ENCODE assay signal across 10 cellular contexts in genomic region chr1:167752219-167752985, GRCh38. TPM values are rescaled to one million over a fixed set of nuclear protein-coding genes. Genes with fewer than 3 reads are reported as not detected.
A peak's percentile ranks its signal among the peaks of the same experiment; 100 is the strongest.
DNase-seq lines count a peak whose midpoint lies in the region; ATAC-seq, FAIRE-seq and TF ChIP-seq lines count a peak whose summit lies in the region.
"Had no signal": no experiment of that assay in that cellular context is flagged by ENCODE, and none has a peak within 500 bp of the region (broad histone marks: within the 10 kb centered on the region; RNA-seq: fewer than 3 reads in every experiment).

No MANE protein-coding gene starts in this region.

- H3K9me2 ChIP-seq in PC-3 (replicated peaks; ENCODE audit: low read length): no peaks in the 10 kb centered on the region

- peaks cover 16% of the 10 kb centered on the region for H3K4me1 ChIP-seq in PC-3 (ENCODE audit: insufficient read depth, low read length)

- no peak overlapping the region for H2AFZ ChIP-seq in PC-3 (ENCODE audit: low read length)

- BruUV-seq in PC-3 (replicated peaks; lab: Mats Ljungman, UMichigan): no TSS peak

- peak overlapping the region in 1 of 2 donors; percentile 33 for H3K27ac Mint-ChIP-seq in natural killer cell
- H3K27ac Mint-ChIP-seq in natural killer cell treated with Interleukin-12 subunit alpha and Interleukin-12 subunit beta and Interleukin-15 and Interleukin-18, amount 100 ng/mL, for 72 hours: peak overlapping the region in 1 of 2 donors; percentile 3
- H3K27ac Mint-ChIP-seq: CD4-positive, alpha-beta T cell had no signal

- no peak for TF ChIP-seq POLR2A in H54 (IDR thresholded peaks at IDR 0.05; ENCODE audit: low read depth, low read length)

- FAIRE-seq in H54 (lab: Jason Lieb, UNC): no peak

- POLR2A ChIA-PET in PC-3 (lab: Charles Lee; ENCODE audit: unreplicated experiment): no interaction called here

- H3K4me2 ChIP-seq in PC-3 (ENCODE audit: low read length): peak overlapping the region; percentile 24

- H3F3A ChIP-seq in PC-3 (ENCODE audit: low read length, unreplicated experiment): no peaks in the 10 kb centered on the region

- H3K9ac ChIP-seq in PC-3 (ENCODE audit: low read length): no peak overlapping the region

- H3K4me1 Mint-ChIP-seq in natural killer cell: peaks cover 8 to 14% of the 10 kb centered on the region in 2 donors
- H3K4me1 Mint-ChIP-seq in natural killer cell treated with Interleukin-12 subunit alpha and Interleukin-12 subunit beta and Interleukin-15 and Interleukin-18, amount 100 ng/mL, for 72 hours (ENCODE audit: low read depth in 2 of 2): peaks cover 5 to 6% of the 10 kb centered on the region in 2 donors

- H3K27me3 ChIP-seq in PC-3 (ENCODE audit: low read length): no peaks in the 10 kb centered on the region

- no peaks in the 10 kb centered on the region for H4K20me1 ChIP-seq in PC-3 (ENCODE audit: low read length)

- peak overlapping the region; percentile 5 for H3K4me3 Mint-ChIP-seq in natural killer cell
- no peak overlapping the region for H3K4me3 Mint-ChIP-seq in natural killer cell treated with Interleukin-12 subunit alpha and Interleukin-12 subunit beta and Interleukin-15 and Interleukin-18, amount 100 ng/mL, for 72 hours
- H3K4me3 Mint-ChIP-seq: CD4-positive, alpha-beta T cell had no signal

- TF ChIP-seq CTCF in natural killer cell (IDR thresholded peaks at IDR 0.05) (no peak), PC-3 (conservative IDR thresholded peaks at IDR 0.05; ENCODE audit: low read depth, low read length) (no peak)

- H3K79me2 ChIP-seq in PC-3 (ENCODE audit: low read length): peaks cover 86% of the 10 kb centered on the region

- no peaks in the 10 kb centered on the region for H3K9me3 Mint-ChIP-seq in natural killer cell
- no peaks in the 10 kb centered on the region for H3K9me3 Mint-ChIP-seq in natural killer cell treated with Interleukin-12 subunit alpha and Interleukin-12 subunit beta and Interleukin-15 and Interleukin-18, amount 100 ng/mL, for 72 hours
- H3K9me3 Mint-ChIP-seq: CD4-positive, alpha-beta T cell had no signal

- H3K4me3 ChIP-seq in PC-3 (ENCODE audit: low read length): no peak overlapping the region

- DNase-seq in natural killer cell (no peak), PC-3 (peak; percentile 41), kidney tubule cell (ENCODE audit: low spot score) (peak; percentile 43), NCI-H1930 (lab: John Stamatoyannopoulos, UW) (no peak), midbrain (lab: John Stamatoyannopoulos, UW) (no peak), H54 (ENCODE audit: insufficient read length, low spot score) (no peak)
- no peak for DNase-seq in natural killer cell treated with Interleukin-12 subunit alpha and Interleukin-12 subunit beta and Interleukin-15 and Interleukin-18, amount 100 ng/mL, for 72 hours (ENCODE audit: low spot score)
- DNase-seq: amygdala; CD4-positive, alpha-beta T cell had no signal

- peaks cover 0 to 2% of the 10 kb centered on the region in 2 donors for H3K27me3 Mint-ChIP-seq in natural killer cell (ENCODE audit: low read depth in 2 of 2)
- H3K27me3 Mint-ChIP-seq in natural killer cell treated with Interleukin-12 subunit alpha and Interleukin-12 subunit beta and Interleukin-15 and Interleukin-18, amount 100 ng/mL, for 72 hours: peaks cover 0 to 3% of the 10 kb centered on the region in 2 donors
- H3K27me3 Mint-ChIP-seq: CD4-positive, alpha-beta T cell had no signal

- H3K9me3 ChIP-seq in PC-3 (ENCODE audit: low read length): no peaks in the 10 kb centered on the region

- intact Hi-C loops in natural killer cell (cut with micrococcal nuclease): no loop called here
- intact Hi-C loops in PC-3 (cut with micrococcal nuclease): no loop called here

- no peak for ATAC-seq in natural killer cell
- ATAC-seq in natural killer cell treated with Interleukin-12 subunit alpha and Interleukin-12 subunit beta and Interleukin-15 and Interleukin-18, amount 100 ng/mL, for 72 hours: no peak
- ATAC-seq in PC-3: peak; percentile 42; the same call in 1 of the 2 replicates
- ATAC-seq in GM21576 (IDR thresholded peaks at IDR 0.05; ENCODE audit: unreplicated experiment): no peak

- no peaks in the 10 kb centered on the region for H3K36me3 ChIP-seq in PC-3 (ENCODE audit: low read depth, low read length)

- H3K36me3 Mint-ChIP-seq in natural killer cell: no peaks in the 10 kb centered on the region
- no peaks in the 10 kb centered on the region for H3K36me3 Mint-ChIP-seq in natural killer cell treated with Interleukin-12 subunit alpha and Interleukin-12 subunit beta and Interleukin-15 and Interleukin-18, amount 100 ng/mL, for 72 hours

- no peak overlapping the region for H3K27ac ChIP-seq in PC-3 (ENCODE audit: low read length)

- CTCF ChIA-PET in PC-3 (lab: Charles Lee): interaction anchor here (0.6 kb wide), 1 partner anchor 199 kb away, joined by 3 read pairs; the partner anchor contains the start of gene CREG1

RNA-seq across cellular contexts. Expression of gene MPZL1, which starts 30.6 kb away (rescaled TPM):
- total RNA-seq in natural killer cell (1 to 10 TPM; 3.4 to 4.6 (median 4.0) TPM), PC-3 (2014; rRNA removed) (86.5 and 95.1 TPM in 2 replicates)
- 10 to 100 TPM; 15.3 to 25.6 TPM for total RNA-seq in natural killer cell treated with Interleukin-12 subunit alpha and Interleukin-12 subunit beta and Interleukin-15 and Interleukin-18, amount 100 ng/mL, for 72 hours

Comparison
In these comparisons a context has a peak if more than half of its experiments do, and no peak if none do; other contexts are left out.
1. DNase-seq: peak in PC-3 (single experiment) and kidney tubule cell (single experiment); none in natural killer cell (single experiment), natural killer cell treated with Interleukin-12 subunit alpha and Interleukin-12 subunit beta and Interleukin-15 and Interleukin-18, amount 100 ng/mL, for 72 hours (single experiment), NCI-H1930 (0 of 2), midbrain (single experiment) and H54 (single experiment).